ENCODE assay signal across 30 cellular contexts in the genomic region with DNA sequence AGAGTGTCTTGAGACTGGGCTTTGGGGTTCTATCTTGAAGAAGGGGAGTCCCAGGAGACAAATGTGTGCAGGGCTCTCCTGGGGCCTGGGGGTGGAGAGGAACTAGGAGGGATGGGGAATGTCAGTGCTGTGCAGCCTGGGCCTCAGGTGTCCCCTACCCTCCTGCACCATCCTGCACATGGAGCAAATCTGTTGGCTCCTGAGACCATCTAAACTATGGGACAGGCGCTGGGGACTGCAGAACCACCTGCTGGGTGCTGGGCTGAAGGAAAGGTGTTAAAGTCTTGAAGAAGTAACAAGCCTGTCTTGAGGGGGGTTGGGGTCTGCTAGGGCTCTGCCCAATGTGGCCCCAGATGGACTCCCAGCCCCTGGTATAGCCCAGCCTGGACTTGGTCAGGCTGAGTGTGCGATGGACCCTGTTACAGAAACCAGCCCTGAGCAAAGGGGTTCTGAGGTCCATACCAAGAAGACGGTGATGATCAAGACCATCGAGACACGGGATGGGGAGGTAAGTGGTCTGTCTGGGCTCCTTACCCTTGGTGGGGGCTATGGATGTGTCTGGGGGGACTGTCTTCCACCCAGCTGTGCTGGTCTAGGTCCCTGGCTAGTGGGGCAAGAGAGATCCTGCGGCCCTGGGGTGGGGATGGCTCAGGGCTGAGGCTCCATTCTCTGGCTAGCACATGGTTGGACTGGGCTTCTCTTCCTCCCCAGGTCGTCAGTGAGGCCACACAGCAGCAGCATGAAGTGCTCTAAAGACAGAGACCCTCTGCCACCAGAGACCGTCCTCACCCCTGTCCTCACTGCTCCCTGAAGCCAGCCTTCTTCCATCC. TPM values are rescaled to one million over a fixed set of nuclear protein-coding genes. Genes with fewer than 3 reads are reported as not detected.
DNase-seq lines count a peak whose midpoint lies in the region; ATAC-seq, FAIRE-seq and TF ChIP-seq lines count a peak whose summit lies in the region.
"Had no signal": no experiment of that assay in that cellular context is flagged by ENCODE, and none has a peak within 500 bp of the region (broad histone marks: within the 10 kb centered on the region; RNA-seq: fewer than 3 reads in every experiment).

No MANE protein-coding gene starts in this region.

- H2BK20ac ChIP-seq in H1 (ENCODE audit: low read length) = no peak overlapping the region

- intact Hi-C loops in left ventricle myocardium inferior (cut with micrococcal nuclease) (no loop called here), posterior vena cava (cut with DNase I) (no loop called here), tibial artery (cut with DNase I; ENCODE audit: low total_unique reads) (no loop called here), MCF 10A (cut with micrococcal nuclease) (no loop called here)

- no peak overlapping the region for H3K4ac ChIP-seq in H1 (replicated peaks; ENCODE audit: insufficient read length, low read depth, low read length)

- no peak overlapping the region for H3K27ac Mint-ChIP-seq in MCF 10A (ENCODE audit: low read depth, unreplicated experiment)
- H3K27ac Mint-ChIP-seq: activated B cell treated with CpG ODN at 0.5 μM for 24 hours; activated CD8-positive, alpha-beta memory T cell treated with anti-CD3 and anti-CD28 coated beads, Interleukin-2, amount 10 ng/mL, durations not matched to agents 7 days and 5 days; T-helper 1 cell treated with Interleukin-12 subunit alpha and Interleukin-12 subunit beta and Interleukin-4 antibody, amounts not matched to agents 30 μg/mL and 1 μg/mL, for 36 hours had no signal

- H3K4me2 ChIP-seq in H1 (ENCODE audit: insufficient read depth in 1 of 2, low read depth in 2 of 2, low read length in 2 of 2) = no peak overlapping the region
- H3K4me2 ChIP-seq: BLaER1 had no signal

- DNase-seq in H1 (ENCODE audit: low read depth in 1 of 2, low spot score in 2 of 2) = no peak
- no peak for DNase-seq in left ventricle myocardium inferior
- peak; percentile 53 for DNase-seq in posterior vena cava (ENCODE audit: low spot score)
- DNase-seq in tibial artery = peak in 1 of 2 donors; percentile 64
- no peak for DNase-seq in frontal cortex (ENCODE audit: low spot score in 2 of 2)
- DNase-seq in MCF 10A (ENCODE audit: unreplicated experiment) = no peak
- DNase-seq: activated B cell treated with CpG ODN at 0.5 μM for 24 hours; activated CD4-positive, alpha-beta T cell treated with anti-CD3 and anti-CD28 coated beads, Interleukin-2, amount 50 U/mL, for 1 hour; activated CD8-positive, alpha-beta memory T cell treated with anti-CD3 and anti-CD28 coated beads, Interleukin-2, amount 10 ng/mL, durations not matched to agents 7 days and 5 days; activated T-cell treated with anti-CD3 and anti-CD28 coated beads, Interleukin-2, amount 50 U/mL, for 48 hours; DMS153; erythroblast; foreskin fibroblast; Karpas-422; MV-4-11; NCI-H1436 treated with DMSO at 0.1 percent for 48 hours; NCI-H345; NCI-H69; PC-3; stimulated activated CD4-positive, alpha-beta T cell treated with anti-CD3 and anti-CD28 coated beads, Interleukin-15, amount 100 ng/mL, for 24 hours; stimulated activated CD4-positive, alpha-beta T cell treated with anti-CD3 and anti-CD28 coated beads, Interleukin-4, amount 100 ng/mL, for 4 hours; testis had no signal

- H2BK12ac ChIP-seq in H1 (ENCODE audit: low read depth, low read length) = 0 out of 2 replicates have a peak overlapping the region, but pooled peaks have one; percentile 14

- H4K8ac ChIP-seq in H1 (ENCODE audit: extremely low read depth, insufficient read depth, low read length) = no peak overlapping the region; the same call in 1 of the 2 replicates

- H3K4me1 Mint-ChIP-seq in MCF 10A (ENCODE audit: insufficient read depth, unreplicated experiment) = no peaks in the 10 kb centered on the region
- H3K4me1 Mint-ChIP-seq: activated B cell treated with CpG ODN at 0.5 μM for 24 hours; activated CD8-positive, alpha-beta memory T cell treated with anti-CD3 and anti-CD28 coated beads, Interleukin-2, amount 10 ng/mL, durations not matched to agents 7 days and 5 days; central memory CD8-positive, alpha-beta T cell; neural crest cell had no signal

- no peaks in the 10 kb centered on the region for H3K79me1 ChIP-seq in H1 (ENCODE audit: low read depth, low read length)

- no peak for ATAC-seq in GM18517 (IDR thresholded peaks at IDR 0.05; ENCODE audit: unreplicated experiment)
- ATAC-seq: activated CD8-positive, alpha-beta memory T cell treated with anti-CD3 and anti-CD28 coated beads, Interleukin-2, amount 10 ng/mL, durations not matched to agents 7 days and 5 days; PC-3 had no signal

- no peaks in the 10 kb centered on the region for H3K36me3 Mint-ChIP-seq in MCF 10A (ENCODE audit: insufficient read depth, unreplicated experiment)
- H3K36me3 Mint-ChIP-seq: activated CD8-positive, alpha-beta memory T cell treated with anti-CD3 and anti-CD28 coated beads, Interleukin-2, amount 10 ng/mL, durations not matched to agents 7 days and 5 days had no signal

- POLR2A ChIA-PET in H1 (lab: Charles Lee; ENCODE audit: partially characterized antibody) (interaction anchor here (1.0 kb wide), 1 partner anchor 38 kb away, joined by 3 read pairs; a partner anchor contains a TSS), MCF 10A (lab: Yijun Ruan, JAX) (no interaction called here)

- peak overlapping the region; percentile 40; the same call in 1 of the 2 replicates for H2BK15ac ChIP-seq in H1 (ENCODE audit: low read length)

- H2BK5ac ChIP-seq in H1 (ENCODE audit: low read depth, low read length) = no peak overlapping the region

- no peaks in the 10 kb centered on the region for H3K79me2 ChIP-seq in H1 (ENCODE audit: control insufficient read depth in 1 of 2, insufficient read depth in 2 of 2, low read length in 2 of 2)

- H3K23ac ChIP-seq in H1 (ENCODE audit: insufficient read length) = no peak overlapping the region

- no peak overlapping the region for H3K18ac ChIP-seq in H1 (ENCODE audit: extremely low read depth, low read length)

- H3K27me3 ChIP-seq in H1 (replicated peaks in 1 of 4; ENCODE audit: control insufficient read depth in 3 of 4, extremely low read depth in 1 of 4, insufficient read depth in 3 of 4, low read length in 3 of 4) = peaks cover 0 to 10% (median 5%) of the 10 kb centered on the region in 4 experiments; a peak in 2 of 7 replicates
- H3K27me3 ChIP-seq in left ventricle myocardium inferior (ENCODE audit: low read depth) = peaks cover 29% of the 10 kb centered on the region
- no peaks in the 10 kb centered on the region for H3K27me3 ChIP-seq in tibial artery
- H3K27me3 ChIP-seq: BLaER1, testis had no signal

- peaks cover 15% of the 10 kb centered on the region for H3K27me3 Mint-ChIP-seq in MCF 10A (ENCODE audit: insufficient read depth, unreplicated experiment)

- peaks cover 0 to 2% of the 10 kb centered on the region in 2 experiments for H4K20me1 ChIP-seq in H1 (replicated peaks in 1 of 2; ENCODE audit: control insufficient read depth in 1 of 2, insufficient read depth in 2 of 2, low read length in 2 of 2)
- H4K20me1 ChIP-seq: BLaER1 had no signal

- TF ChIP-seq CTCF in H1 (IDR thresholded peaks at IDR 0.05; ENCODE audit: control extremely low read depth in 1 of 3, insufficient read depth in 1 of 3, low read depth in 1 of 3, low read length in 3 of 3) (no peak), left ventricle myocardium inferior (IDR thresholded peaks at IDR 0.05; ENCODE audit: borderline replicate concordance) (no peak), tibial artery (IDR thresholded peaks at IDR 0.05) (no peak), MCF 10A (IDR thresholded peaks at IDR 0.05; ENCODE audit: unreplicated experiment) (no peak)

- H3K27ac ChIP-seq in H1 (ENCODE audit: low read depth, low read length) (no peak overlapping the region), left ventricle myocardium inferior (replicated peaks) (peak overlapping the region; percentile 96), tibial artery (peak overlapping the region; percentile 87 to 96)
- H3K27ac ChIP-seq: BLaER1, HL-60, testis had no signal

- H2BK120ac ChIP-seq in H1 (replicated peaks; ENCODE audit: low read depth, low read length) = no peak overlapping the region

- H3K14ac ChIP-seq in H1 (ENCODE audit: insufficient read length) = no peak overlapping the region

- H2AFZ ChIP-seq in H1 (ENCODE audit: low read length) = no peak overlapping the region

- peaks cover 2% of the 10 kb centered on the region; the same call in 1 of the 2 replicates for H3K23me2 ChIP-seq in H1 (ENCODE audit: low read depth, low read length)

- H2AK5ac ChIP-seq in H1 (ENCODE audit: low read depth, low read length) = no peak overlapping the region

- BruUV-seq in MCF 10A (replicated peaks; lab: Mats Ljungman, UMichigan) = no TSS peak

- H3K9me3 Mint-ChIP-seq in MCF 10A (ENCODE audit: unreplicated experiment) = no peaks in the 10 kb centered on the region
- H3K9me3 Mint-ChIP-seq: activated B cell treated with CpG ODN at 0.5 μM for 24 hours; central memory CD8-positive, alpha-beta T cell; neural crest cell; T-helper 1 cell treated with Interleukin-12 subunit alpha and Interleukin-12 subunit beta and Interleukin-4 antibody, amounts not matched to agents 30 μg/mL and 1 μg/mL, for 36 hours had no signal

- H4K91ac ChIP-seq in H1 (replicated peaks; ENCODE audit: insufficient read length, low read length) = no peak overlapping the region

- no peak overlapping the region for H3K4me3 ChIP-seq in H1 (ENCODE audit: extremely low read depth in 1 of 4, insufficient read depth in 2 of 4, low read depth in 3 of 4, low read length in 4 of 4)
- no peak overlapping the region for H3K4me3 ChIP-seq in left ventricle myocardium inferior
- no peak overlapping the region for H3K4me3 ChIP-seq in tibial artery
- H3K4me3 ChIP-seq: BLaER1, lung, testis had no signal

- no peak overlapping the region for H3K4me3 Mint-ChIP-seq in MCF 10A (ENCODE audit: unreplicated experiment)
- H3K4me3 Mint-ChIP-seq: activated B cell treated with CpG ODN at 0.5 μM for 24 hours; activated CD8-positive, alpha-beta memory T cell treated with anti-CD3 and anti-CD28 coated beads, Interleukin-2, amount 10 ng/mL, durations not matched to agents 7 days and 5 days; central memory CD8-positive, alpha-beta T cell; neural crest cell; T-helper 1 cell treated with Interleukin-12 subunit alpha and Interleukin-12 subunit beta and Interleukin-4 antibody, amounts not matched to agents 30 μg/mL and 1 μg/mL, for 36 hours had no signal

- 87% methylated on average over 8 of the region's 8 CpGs; no CpG with 5 or more reads in 1 of the 2 experiments for WGBS in H1 (ENCODE audit: extremely low coverage in 1 of 2, insufficient coverage in 1 of 2, insufficient read length in 1 of 2, insufficient replicate concordance in 2 of 2, low coverage in 1 of 2, low lambda C conversion rate in 2 of 2, missing lambda C conversion rate in 1 of 2), 2 experiments

- H3K4me1 ChIP-seq in H1 (replicated peaks in 1 of 4; ENCODE audit: control insufficient read depth in 3 of 4, insufficient read depth in 4 of 4, low read length in 3 of 4) (no peaks in the 10 kb centered on the region), left ventricle myocardium inferior (peaks cover 9% of the 10 kb centered on the region), tibial artery (peaks cover 0 to 25% (median 2%) of the 10 kb centered on the region in 4 donors)
- H3K4me1 ChIP-seq: BLaER1, testis had no signal

- no peak for TF ChIP-seq RAD21 in H1 (IDR thresholded peaks at IDR 0.05 in 1 of 2, conservative IDR thresholded peaks at IDR 0.05 in 1 of 2; ENCODE audit: low read depth in 2 of 2, low read length in 2 of 2)

- CTCF ChIA-PET in H1 (lab: Charles Lee; ENCODE audit: partially characterized antibody) (interaction anchor here (7.2 to 88.6 kb wide), 3 partner anchors 21 to 64 kb away, joined by 92 to 7248 read pairs (median 128); a partner anchor contains a TSS), MCF 10A (lab: Yijun Ruan, JAX) (no interaction called here)

- TF ChIP-seq EP300 in H1 (IDR thresholded peaks at IDR 0.05; ENCODE audit: borderline replicate concordance in 1 of 2, low read depth in 2 of 2, low read length in 2 of 2) = no peak

- TF ChIP-seq POLR2A in H1 (IDR thresholded peaks at IDR 0.05; ENCODE audit: control extremely low read depth in 1 of 2, low read depth in 2 of 2, low read length in 2 of 2) = no peak

- H4K5ac ChIP-seq in H1 (ENCODE audit: insufficient read length, low read depth, low read length) = no peak overlapping the region

- FAIRE-seq in H1 (lab: Jason Lieb, UNC) (no peak), frontal cortex (lab: Jason Lieb, UNC) (no peak)
- FAIRE-seq: GM18507 had no signal

- H3K56ac ChIP-seq in H1 (replicated peaks; ENCODE audit: insufficient read length, low read depth, low read length) = no peak overlapping the region

- H3K9ac ChIP-seq in H1 (replicated peaks in 1 of 4; ENCODE audit: extremely low read depth in 1 of 4, low read depth in 3 of 4, low read length in 3 of 4) = no peak overlapping the region
- H3K9ac ChIP-seq: BLaER1 had no signal

- H3K36me3 ChIP-seq in H1 (ENCODE audit: control insufficient read depth in 2 of 4, insufficient read depth in 4 of 4, low read length in 3 of 4) = no peaks in the 10 kb centered on the region
- H3K36me3 ChIP-seq in left ventricle myocardium inferior = peaks cover 43% of the 10 kb centered on the region
- peaks cover 10 to 34% (median 20%) of the 10 kb centered on the region in 3 donors for H3K36me3 ChIP-seq in tibial artery
- H3K36me3 ChIP-seq: BLaER1 had no signal

- H3K9me3 ChIP-seq in H1 (ENCODE audit: insufficient read depth in 2 of 2, low read depth in 1 of 2, low read length in 1 of 2) = no peaks in the 10 kb centered on the region
- H3K9me3 ChIP-seq in left ventricle myocardium inferior (replicated peaks) = no peaks in the 10 kb centered on the region
- H3K9me3 ChIP-seq in tibial artery = no peaks in the 10 kb centered on the region
- H3K9me3 ChIP-seq: BLaER1, testis had no signal

RNA-seq across cellular contexts. Expression of a gene that starts 7.3 kb away (rescaled TPM):
- 1.5 and 1.8 TPM in 2 replicates for total RNA-seq in H1 (2021; fragmentation: NEBNext Ultra II Directional; extraction: Animal tissue kit (Norgen Biotek cat#: 25700))
- polyA plus RNA-seq in H1 (2011; rRNA removed) = 3.8 and 4.3 TPM in 2 replicates
- 5.0 TPM for polyA plus RNA-seq in H1 (2011; cell fraction: cytosol; rRNA removed)
- 3.5 TPM for polyA plus RNA-seq in H1 (2011; cell fraction: nucleus; rRNA removed)
- 2.0 to 3.8 TPM (median 3.0 TPM) in 4 replicates for polyA plus RNA-seq in H1 (2012, experiment 1 of 2)
- 1.8 TPM for polyA plus RNA-seq in H1 (2012, experiment 2 of 2)
- polyA plus RNA-seq in H1 (2013, experiment 1 of 2) = 1.2 TPM
- 2.2 TPM for polyA plus RNA-seq in H1 (2013, experiment 2 of 2)
- 7.1 and 14.3 TPM in 2 replicates for polyA minus RNA-seq in H1 (2011; rRNA and poly(A)+ RNA removed)
- 5.7 TPM for polyA minus RNA-seq in H1 (2011; cell fraction: cytosol; rRNA and poly(A)+ RNA removed)
- 2.7 TPM for polyA minus RNA-seq in H1 (2011; cell fraction: nucleus; rRNA and poly(A)+ RNA removed)
- 15,954 TPM for total RNA-seq in left ventricle myocardium inferior
- 1,000 to 10,000 TPM; 6,561 to 7,652 TPM for total RNA-seq in posterior vena cava
- total RNA-seq in frontal cortex = 0.41 TPM
- not detected in 2 replicates for total RNA-seq in MCF 10A (2022)
- total RNA-seq: activated B cell treated with CpG ODN at 0.5 μM for 24 hours; activated CD8-positive, alpha-beta memory T cell treated with anti-CD3 and anti-CD28 coated beads, Interleukin-2, amount 10 ng/mL, durations not matched to agents 7 days and 5 days; PC-3 had no signal

RNA-seq across cellular contexts. Expression of a gene that starts 9.2 kb away (rescaled TPM):
- total RNA-seq in H1 (2021; fragmentation: NEBNext Ultra II Directional; extraction: Animal tissue kit (Norgen Biotek cat#: 25700)) = 32.0 and 36.7 TPM in 2 replicates
- polyA plus RNA-seq in H1 (2011; rRNA removed) = 19.9 and 37.1 TPM in 2 replicates
- 41.0 TPM for polyA plus RNA-seq in H1 (2011; cell fraction: cytosol; rRNA removed)
- 98.6 TPM for polyA plus RNA-seq in H1 (2011; cell fraction: nucleus; rRNA removed)
- polyA plus RNA-seq in H1 (2012, experiment 1 of 2) = 20.0 to 41.3 TPM (median 36.9 TPM) in 4 replicates
- 18.5 TPM for polyA plus RNA-seq in H1 (2012, experiment 2 of 2)
- polyA plus RNA-seq in H1 (2013, experiment 1 of 2) = 41.2 TPM
- polyA plus RNA-seq in H1 (2013, experiment 2 of 2) = 36.3 TPM
- 7.1 and 12.4 TPM in 2 replicates for polyA minus RNA-seq in H1 (2011; rRNA and poly(A)+ RNA removed)
- polyA minus RNA-seq in H1 (2011; cell fraction: cytosol; rRNA and poly(A)+ RNA removed) = 13.4 TPM
- polyA minus RNA-seq in H1 (2011; cell fraction: nucleus; rRNA and poly(A)+ RNA removed) = 39.5 TPM
- 145 TPM for total RNA-seq in left ventricle myocardium inferior
- 100 to 1,000 TPM; 175 to 217 TPM for total RNA-seq in posterior vena cava
- total RNA-seq in frontal cortex = 13.0 TPM
- 23.3 and 25.7 TPM in 2 replicates for total RNA-seq in MCF 10A (2022)

RNA-seq across cellular contexts. Expression of a gene that starts 37.7 kb away (rescaled TPM):
- 59.8 and 64.2 TPM in 2 replicates for total RNA-seq in H1 (2021; fragmentation: NEBNext Ultra II Directional; extraction: Animal tissue kit (Norgen Biotek cat#: 25700))
- polyA plus RNA-seq in H1 (2011; rRNA removed) = 109 and 142 TPM in 2 replicates
- 96.0 TPM for polyA plus RNA-seq in H1 (2011; cell fraction: cytosol; rRNA removed)
- polyA plus RNA-seq in H1 (2011; cell fraction: nucleus; rRNA removed) = 161 TPM
- 58.5 to 91.4 TPM (median 86.2 TPM) in 4 replicates for polyA plus RNA-seq in H1 (2012, experiment 1 of 2)
- 101 TPM for polyA plus RNA-seq in H1 (2012, experiment 2 of 2)
- 58.4 TPM for polyA plus RNA-seq in H1 (2013, experiment 1 of 2)
- 61.5 TPM for polyA plus RNA-seq in H1 (2013, experiment 2 of 2)
- 69.7 and 71.8 TPM in 2 replicates for polyA minus RNA-seq in H1 (2011; rRNA and poly(A)+ RNA removed)
- 32.7 TPM for polyA minus RNA-seq in H1 (2011; cell fraction: cytosol; rRNA and poly(A)+ RNA removed)
- 55.3 TPM for polyA minus RNA-seq in H1 (2011; cell fraction: nucleus; rRNA and poly(A)+ RNA removed)
- total RNA-seq in left ventricle myocardium inferior (73.0 TPM), posterior vena cava (10 to 100 TPM; 41.9 to 44.0 TPM), frontal cortex (13.9 TPM), MCF 10A (2022) (81.3 and 81.5 TPM in 2 replicates)

Comparison
In these comparisons a context has a peak if more than half of its experiments do, and no peak if none do; other contexts are left out.
1. RNA of a gene that starts 7.3 kb away (total RNA-seq): 15,954 TPM in left ventricle myocardium inferior (single experiment) and 6,561 to 7,652 TPM in posterior vena cava; 1.5 to 1.8 TPM in H1, 0.41 TPM in frontal cortex (single experiment) and not detected in MCF 10A; every median in the first group is over 1,000 times any median in the second.